Comparison of ENCODE assay signal across 13 cellular contexts in the genomic region with DNA sequence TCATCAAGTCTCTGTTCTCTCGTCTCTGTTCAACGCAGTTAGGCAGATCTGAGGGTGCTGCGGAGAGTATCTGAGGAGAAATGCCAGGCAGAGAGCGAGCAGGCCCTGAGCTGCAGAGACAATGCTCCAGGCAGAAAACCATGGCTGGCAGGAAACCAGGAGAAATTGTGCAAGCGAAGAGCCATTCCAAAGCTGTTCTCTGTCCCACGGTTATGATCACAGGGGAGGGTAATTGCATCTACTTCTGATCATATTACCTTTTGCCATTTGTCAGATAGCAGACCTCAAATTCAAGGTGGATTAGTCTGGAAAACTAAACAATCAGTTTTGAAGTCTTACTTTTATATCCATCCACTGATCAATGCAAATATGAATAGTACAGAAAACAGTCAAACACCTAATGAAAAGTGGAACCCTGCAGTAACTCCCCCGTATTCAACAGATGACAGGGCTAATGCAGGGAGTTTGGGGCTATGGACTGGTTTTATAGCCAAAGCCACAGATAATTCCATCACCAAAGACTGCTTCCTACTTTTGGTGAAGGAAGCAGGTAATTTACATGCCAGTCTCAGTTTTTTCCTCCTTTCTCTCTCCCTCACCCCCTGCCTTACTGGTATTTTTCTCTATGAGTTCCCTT.
A peak's percentile ranks its signal among the peaks of the same experiment; 100 is the strongest.
DNase-seq lines count a peak whose midpoint lies in the region; ATAC-seq, FAIRE-seq and TF ChIP-seq lines count a peak whose summit lies in the region.
"Had no signal": no experiment of that assay in that cellular context is flagged by ENCODE, and none has a peak within 500 bp of the region (broad histone marks: within the 10 kb centered on the region; RNA-seq: fewer than 3 reads in every experiment).

No MANE protein-coding gene starts in this region.

- TF ChIP-seq CTCF in heart left ventricle (IDR thresholded peaks at IDR 0.05): no peak
- TF ChIP-seq CTCF in prostate gland (IDR thresholded peaks at IDR 0.05): no peak

- peaks cover 0 to 5% of the 10 kb centered on the region in 2 donors for H3K27me3 Mint-ChIP-seq in effector memory CD8-positive, alpha-beta T cell

- no peak for FAIRE-seq in small intestine (lab: Jason Lieb, UNC)
- FAIRE-seq: colon had no signal

- no peaks in the 10 kb centered on the region for H3K36me3 ChIP-seq in heart left ventricle
- H3K36me3 ChIP-seq in prostate gland: no peaks in the 10 kb centered on the region
- no peaks in the 10 kb centered on the region for H3K36me3 ChIP-seq in small intestine (ENCODE audit: control insufficient read depth in 2 of 2, insufficient read depth in 2 of 2, low read length in 2 of 2)

- TF ChIP-seq POLR2A in heart left ventricle (IDR thresholded peaks at IDR 0.05) (no peak), prostate gland (IDR thresholded peaks at IDR 0.05) (no peak)

- H3K4me3 ChIP-seq in heart left ventricle (no peak overlapping the region), prostate gland (peak overlapping the region in 1 of 2 donors; percentile 18), small intestine (ENCODE audit: low read depth in 1 of 2, low read length in 2 of 2) (no peak overlapping the region)

- peak; percentile 18 for DNase-seq in H4 (ENCODE audit: low spot score)
- DNase-seq in astrocyte of the hippocampus (ENCODE audit: low read depth, low spot score): peak; percentile 49
- peak in 3 of 5 donors; percentile 23 to 77 (median 68) for DNase-seq in heart left ventricle
- DNase-seq in prostate gland (ENCODE audit: low spot score): peak; percentile 87
- no peak for DNase-seq in small intestine
- no peak for DNase-seq in effector memory CD8-positive, alpha-beta T cell
- DNase-seq in activated CD4-positive, alpha-beta T cell treated with anti-CD3 and anti-CD28 coated beads, Interleukin-2, amount 50 U/mL, for 4 hours: no peak
- DNase-seq: SHP77; stimulated activated CD4-positive, alpha-beta T cell treated with anti-CD3 and anti-CD28 coated beads, Interleukin-2, amount 100 ng/mL, for 24 hours had no signal

- ATAC-seq in heart left ventricle (peak in 3 of 4 donors; percentile 18 to 67 (median 59)), HG03520 (IDR thresholded peaks at IDR 0.05; ENCODE audit: unreplicated experiment) (no peak)
- no peak for ATAC-seq in effector memory CD8-positive, alpha-beta T cell (replicated peaks)

- intact Hi-C loops in heart left ventricle (cut with DNase I): loop anchor here in 7 of 10 donors (2.0 to 10.0 kb wide), 9 partner anchors 43 to 310 kb away; partner anchors contain the start of gene YTHDC2 (in 1 of the 7)
- intact Hi-C loops in prostate gland (cut with DNase I): no loop called here

- H3K36me3 Mint-ChIP-seq in effector memory CD8-positive, alpha-beta T cell (ENCODE audit: insufficient read depth): no peaks in the 10 kb centered on the region
- H3K36me3 Mint-ChIP-seq: memory B cell had no signal

- no peak overlapping the region for H3K4me3 Mint-ChIP-seq in effector memory CD8-positive, alpha-beta T cell
- H3K4me3 Mint-ChIP-seq: memory B cell had no signal

- no peaks in the 10 kb centered on the region for H3K9me3 Mint-ChIP-seq in effector memory CD8-positive, alpha-beta T cell
- H3K9me3 Mint-ChIP-seq: memory B cell had no signal

- no peaks in the 10 kb centered on the region for H3K27me3 ChIP-seq in heart left ventricle
- no peaks in the 10 kb centered on the region for H3K27me3 ChIP-seq in prostate gland (replicated peaks; ENCODE audit: insufficient read depth)
- no peaks in the 10 kb centered on the region for H3K27me3 ChIP-seq in small intestine (ENCODE audit: control insufficient read depth in 2 of 2, insufficient read depth in 2 of 2, low read length in 2 of 2)

- no peak overlapping the region for H3K27ac Mint-ChIP-seq in effector memory CD8-positive, alpha-beta T cell
- H3K27ac Mint-ChIP-seq: memory B cell had no signal

- no peaks in the 10 kb centered on the region for H3K4me1 Mint-ChIP-seq in effector memory CD8-positive, alpha-beta T cell (ENCODE audit: low read depth in 2 of 2)
- H3K4me1 Mint-ChIP-seq: memory B cell had no signal

- 57 to 69% (median 63%) methylated on average over 7 of the region's 7 CpGs for WGBS in heart left ventricle, 4 donors
- 53% methylated on average over 7 of the region's 7 CpGs for WGBS in prostate gland
- WGBS in small intestine, 3 donors: 79 to 86% (median 82%) methylated on average over 7 of the region's 7 CpGs

- H3K9me3 ChIP-seq in heart left ventricle (no peaks in the 10 kb centered on the region), prostate gland (no peaks in the 10 kb centered on the region), small intestine (ENCODE audit: control insufficient read depth, low read depth) (no peaks in the 10 kb centered on the region)

- H3K4me1 ChIP-seq in heart left ventricle: peaks cover 0 to 76% (median 44%) of the 10 kb centered on the region in 12 donors
- H3K4me1 ChIP-seq in prostate gland (replicated peaks): no peaks in the 10 kb centered on the region
- H3K4me1 ChIP-seq in small intestine (ENCODE audit: control insufficient read depth in 2 of 2, insufficient read depth in 1 of 2, low read depth in 1 of 2, low read length in 1 of 2): no peaks in the 10 kb centered on the region

- H3K27ac ChIP-seq in heart left ventricle (peak overlapping the region in 2 of 12 donors; percentile 12 to 21), prostate gland (peak overlapping the region; percentile 25 to 49), small intestine (ENCODE audit: low read depth in 1 of 2, low read length in 1 of 2) (no peak overlapping the region)
- H3K27ac ChIP-seq: KMS-11 had no signal

Comparison
In these comparisons a context has a peak if more than half of its experiments do, and no peak if none do; other contexts are left out.
1. DNase-seq: peak in H4 (single experiment), astrocyte of the hippocampus (single experiment), heart left ventricle (3 of 5) and prostate gland (single experiment); none in small intestine (single experiment), effector memory CD8-positive, alpha-beta T cell (0 of 3) and activated CD4-positive, alpha-beta T cell treated with anti-CD3 and anti-CD28 coated beads, Interleukin-2, amount 50 U/mL, for 4 hours (0 of 2).
2. ATAC-seq: peak in heart left ventricle (3 of 4); none in effector memory CD8-positive, alpha-beta T cell (single experiment) and HG03520 (single experiment).
3. H3K27ac ChIP-seq: peak in prostate gland (2 of 2); none in small intestine (0 of 2).